In the genomic region with DNA sequence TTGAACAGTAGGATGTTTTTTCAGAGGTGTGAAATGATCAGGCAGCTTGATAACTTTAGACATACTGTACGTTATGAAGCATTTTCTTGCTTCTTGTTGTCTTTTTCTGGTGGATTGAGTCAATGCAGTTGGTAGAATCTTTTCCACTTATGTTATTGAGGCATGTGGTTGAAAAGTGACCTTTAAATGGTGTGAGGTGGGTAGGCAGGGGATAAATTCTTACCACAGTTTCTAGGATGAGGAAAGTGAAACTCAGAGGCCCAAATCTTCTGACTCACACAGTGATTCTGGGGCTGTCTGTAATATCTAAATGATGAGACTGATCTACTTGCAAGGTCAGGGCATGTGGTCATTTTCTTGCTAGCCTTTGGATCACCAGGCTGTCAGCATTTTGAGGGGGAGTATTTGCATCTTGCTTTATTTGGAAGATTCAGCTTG, we compare ENCODE assay signal across 8 cellular contexts.
A peak's percentile ranks its signal among the peaks of the same experiment; 100 is the strongest.
DNase-seq lines count a peak whose midpoint lies in the region; ATAC-seq and TF ChIP-seq lines count a peak whose summit lies in the region.
"Not testable (repeated sequence)": the region's sequence is repeated elsewhere in the genome, so short reads cannot be mapped to it uniquely, and the experiment has no call there.

No MANE protein-coding gene starts in this region.

- not testable (repeated sequence) for H3K4me2 ChIP-seq in smooth muscle cell

- H3K27me3 Mint-ChIP-seq in activated naive CD4-positive, alpha-beta T cell treated with anti-CD3 and anti-CD28 coated beads, Interleukin-2, amount 10 ng/mL, durations not matched to agents 7 days and 5 days = not testable (repeated sequence)

- DNase-seq in GM12865 (ENCODE audit: low read depth) (peak; percentile 31), RKO (ENCODE audit: low spot score) (peak; percentile 2), foreskin keratinocyte (peak; percentile 7 to 40)
- DNase-seq in activated naive CD4-positive, alpha-beta T cell treated with anti-CD3 and anti-CD28 coated beads, Interleukin-2, amount 10 ng/mL, durations not matched to agents 7 days and 5 days = peak; percentile 10
- not testable (repeated sequence) for DNase-seq in smooth muscle cell (lab: John Stamatoyannopoulos, UW; ENCODE audit: unreplicated experiment)

- TF ChIP-seq CTCF in GM12865 (IDR thresholded peaks at IDR 0.05; ENCODE audit: insufficient read depth, low read depth, low read length, missing control alignments); foreskin keratinocyte (conservative IDR thresholded peaks at IDR 0.05); smooth muscle cell (IDR thresholded peaks at IDR 0.05; ENCODE audit: borderline replicate concordance, insufficient read depth, poor library complexity, severe bottlenecking): not testable (repeated sequence)

- peak; percentile 60 for ATAC-seq in GM19455 (IDR thresholded peaks at IDR 0.05; ENCODE audit: unreplicated experiment)
- ATAC-seq in HG02759 (IDR thresholded peaks at IDR 0.05; ENCODE audit: unreplicated experiment) = peak; percentile 68
- peak; percentile 86 for ATAC-seq in HG03442 (IDR thresholded peaks at IDR 0.05; ENCODE audit: unreplicated experiment)
- peak; percentile 91 for ATAC-seq in foreskin keratinocyte

- H3K4me1 Mint-ChIP-seq in activated naive CD4-positive, alpha-beta T cell treated with anti-CD3 and anti-CD28 coated beads, Interleukin-2, amount 10 ng/mL, durations not matched to agents 7 days and 5 days = not testable (repeated sequence)

- not testable (repeated sequence) for H3K4me1 ChIP-seq in foreskin keratinocyte; smooth muscle cell (ENCODE audit: low read depth)

- not testable (repeated sequence) for H3K27me3 ChIP-seq in foreskin keratinocyte; smooth muscle cell (ENCODE audit: low read depth)

- not testable (repeated sequence) for H3K36me3 Mint-ChIP-seq in activated naive CD4-positive, alpha-beta T cell treated with anti-CD3 and anti-CD28 coated beads, Interleukin-2, amount 10 ng/mL, durations not matched to agents 7 days and 5 days

- not testable (repeated sequence) for H3K36me3 ChIP-seq in smooth muscle cell (ENCODE audit: low read depth)

- H3K4me3 ChIP-seq in GM12865 (ENCODE audit: low read depth, low read length); smooth muscle cell: not testable (repeated sequence)

- not testable (repeated sequence) for H3F3A ChIP-seq in smooth muscle cell (ENCODE audit: low read depth)

- not testable (repeated sequence) for H2AFZ ChIP-seq in smooth muscle cell (ENCODE audit: low read depth)

- WGBS in smooth muscle cell (ENCODE audit: low lambda C conversion rate) = no CpG with 5 or more reads among the region's 1 CpG

- H3K27ac ChIP-seq in foreskin keratinocyte = not testable (repeated sequence)
- peak overlapping the region; percentile 42 for H3K27ac ChIP-seq in smooth muscle cell (ENCODE audit: low read depth)

- H3K9me3 Mint-ChIP-seq in activated naive CD4-positive, alpha-beta T cell treated with anti-CD3 and anti-CD28 coated beads, Interleukin-2, amount 10 ng/mL, durations not matched to agents 7 days and 5 days = not testable (repeated sequence)

- peaks cover 16% of the 10 kb centered on the region for H4K20me1 ChIP-seq in smooth muscle cell (ENCODE audit: low read depth)

- not testable (repeated sequence) for H3K4me3 Mint-ChIP-seq in activated naive CD4-positive, alpha-beta T cell treated with anti-CD3 and anti-CD28 coated beads, Interleukin-2, amount 10 ng/mL, durations not matched to agents 7 days and 5 days

- not testable (repeated sequence) for H3K9me3 ChIP-seq in smooth muscle cell (replicated peaks; ENCODE audit: low read depth)

- CTCF ChIA-PET in activated naive CD4-positive, alpha-beta T cell treated with anti-CD3 and anti-CD28 coated beads, Interleukin-2, amount 10 ng/mL, durations not matched to agents 7 days and 5 days (lab: Charles Lee) = not testable (repeated sequence)

- H3K79me2 ChIP-seq in smooth muscle cell (ENCODE audit: low read depth) = not testable (repeated sequence)

- H3K9ac ChIP-seq in smooth muscle cell (ENCODE audit: low read depth) = not testable (repeated sequence)

- H3K27ac Mint-ChIP-seq in activated naive CD4-positive, alpha-beta T cell treated with anti-CD3 and anti-CD28 coated beads, Interleukin-2, amount 10 ng/mL, durations not matched to agents 7 days and 5 days = not testable (repeated sequence)
